Comparison of ENCODE assay signal across 29 cellular contexts in the genomic region with DNA sequence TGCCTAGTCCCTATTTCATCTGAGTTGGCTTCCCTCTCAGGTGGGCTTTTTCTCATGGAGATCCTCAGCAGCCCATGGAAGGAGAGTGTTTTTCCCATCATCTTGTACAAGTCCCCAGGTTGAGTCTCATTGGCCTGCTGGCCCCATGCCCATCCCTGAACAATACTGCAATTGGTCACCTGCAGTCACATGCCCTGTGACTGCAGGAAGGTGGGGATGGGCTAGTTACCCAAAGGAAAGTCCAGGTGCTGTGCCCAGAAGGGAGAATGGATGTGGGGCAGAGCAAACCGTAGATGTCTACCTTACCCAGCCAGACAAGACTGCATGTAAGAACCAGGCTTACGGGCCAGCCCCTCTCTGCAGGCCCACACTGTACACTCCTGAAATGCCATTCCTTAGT.
"Had no signal": no experiment of that assay in that cellular context is flagged by ENCODE, and none has a peak within 500 bp of the region (broad histone marks: within the 10 kb centered on the region; RNA-seq: fewer than 3 reads in every experiment).

No MANE protein-coding gene starts in this region.

- H3K4me1 Mint-ChIP-seq: stimulated activated naive CD8-positive, alpha-beta T cell treated with anti-CD3 and anti-CD28 coated beads, Interleukin-15, amount 100 ng/mL, for 72 hours had no signal

- FAIRE-seq: islet of Langerhans, kidney had no signal

- H3K4me2 ChIP-seq: smooth muscle cell had no signal

- ATAC-seq: left colon; left lung; mucosa of descending colon; naive thymus-derived CD4-positive, alpha-beta T cell; right lobe of liver; stimulated activated memory B cell treated with anti-CD40 and anti-IgM and Interleukin-4, amounts not matched to agents 10 μg/mL and 1 μg/mL and 100 μg/mL, for 72 hours; stimulated activated naive CD8-positive, alpha-beta T cell treated with anti-CD3 and anti-CD28 coated beads, Interleukin-15, amount 100 ng/mL, for 72 hours had no signal

- H3K9me3 Mint-ChIP-seq: immature natural killer cell; natural killer cell treated with Interleukin-12 subunit alpha and Interleukin-12 subunit beta and Interleukin-15 and Interleukin-18, amount 100 ng/mL, for 72 hours; stimulated activated memory B cell treated with anti-CD40 and anti-IgM and Interleukin-4, amounts not matched to agents 10 μg/mL and 1 μg/mL and 100 μg/mL, for 72 hours; stimulated activated naive CD8-positive, alpha-beta T cell treated with anti-CD3 and anti-CD28 coated beads, Interleukin-15, amount 100 ng/mL, for 72 hours; type B pancreatic cell had no signal

- H3K9me3 ChIP-seq: left lung, mucosa of descending colon, neutrophil, ovary, right atrium auricular region, right lobe of liver, tibial nerve, uterus had no signal

- H3K36me3 Mint-ChIP-seq: type B pancreatic cell had no signal

- H3K27ac Mint-ChIP-seq: progenitor cell of endocrine pancreas; stimulated activated memory B cell treated with anti-CD40 and anti-IgM and Interleukin-4, amounts not matched to agents 10 μg/mL and 1 μg/mL and 100 μg/mL, for 72 hours; stimulated activated naive CD8-positive, alpha-beta T cell treated with anti-CD3 and anti-CD28 coated beads, Interleukin-15, amount 100 ng/mL, for 72 hours; type B pancreatic cell had no signal

- H3K4me1 ChIP-seq: left lung, right atrium auricular region, tibial nerve, uterus had no signal

- H3K4me3 Mint-ChIP-seq: naive thymus-derived CD4-positive, alpha-beta T cell; natural killer cell treated with Interleukin-12 subunit alpha and Interleukin-12 subunit beta and Interleukin-15 and Interleukin-18, amount 100 ng/mL, for 72 hours; stimulated activated memory B cell treated with anti-CD40 and anti-IgM and Interleukin-4, amounts not matched to agents 10 μg/mL and 1 μg/mL and 100 μg/mL, for 72 hours; stimulated activated naive CD8-positive, alpha-beta T cell treated with anti-CD3 and anti-CD28 coated beads, Interleukin-15, amount 100 ng/mL, for 72 hours; type B pancreatic cell had no signal

- H3K27me3 ChIP-seq: left lung, neutrophil, ovary, right atrium auricular region, right lobe of liver, tibial nerve, uterus had no signal

- H3K36me3 ChIP-seq: ovary, right atrium auricular region, right lobe of liver, uterus had no signal

- DNase-seq: hypothalamus; immature natural killer cell; kidney; left colon; left lung; midbrain; mucosa of descending colon; naive thymus-derived CD4-positive, alpha-beta T cell; occipital lobe; ovary; right lobe of liver; stimulated activated CD4-positive, alpha-beta T cell treated with anti-CD3 and anti-CD28 coated beads, Interleukin-1b, Interleukin-23, amount 100 ng/mL, for 48 hours; stimulated activated CD4-positive, alpha-beta T cell treated with anti-CD3 and anti-CD28 coated beads, Interleukin-2, amount 100 ng/mL, for 48 hours; stimulated activated CD4-positive, alpha-beta T cell treated with anti-CD3 and anti-CD28 coated beads, Interleukin-4, amount 100 ng/mL, for 4 hours; stimulated activated CD8-positive, alpha-beta memory T cell treated with anti-CD3 and anti-CD28 coated beads, Interleukin-4, amount 100 ng/mL, for 48 hours; stimulated activated naive CD4-positive, alpha-beta T cell treated with Interleukin-2 at 50 U/mL for 16 hours; stimulated activated naive CD8-positive, alpha-beta T cell treated with anti-CD3 and anti-CD28 coated beads, Interleukin-15, amount 100 ng/mL, for 72 hours; substantia nigra; uterus had no signal

- H3K4me3 ChIP-seq: left lung, lung, mucosa of descending colon, ovary, right atrium auricular region, right lobe of liver, smooth muscle cell, tibial nerve, uterus had no signal

- H3K27me3 Mint-ChIP-seq: naive thymus-derived CD4-positive, alpha-beta T cell; natural killer cell treated with Interleukin-12 subunit alpha and Interleukin-12 subunit beta and Interleukin-15 and Interleukin-18, amount 100 ng/mL, for 72 hours; progenitor cell of endocrine pancreas; stimulated activated memory B cell treated with anti-CD40 and anti-IgM and Interleukin-4, amounts not matched to agents 10 μg/mL and 1 μg/mL and 100 μg/mL, for 72 hours; stimulated activated naive CD8-positive, alpha-beta T cell treated with anti-CD3 and anti-CD28 coated beads, Interleukin-15, amount 100 ng/mL, for 72 hours had no signal

- H3K27ac ChIP-seq: left lung, neutrophil, ovary, right atrium auricular region, right lobe of liver, tibial nerve, uterus had no signal
